Comparison of ENCODE assay signal across 15 cellular contexts in genomic region chr9:27151693-27152397, GRCh38. TPM values are rescaled to one million over a fixed set of nuclear protein-coding genes. Genes with fewer than 3 reads are reported as not detected.
DNase-seq lines count a peak whose midpoint lies in the region; ATAC-seq and TF ChIP-seq lines count a peak whose summit lies in the region.
"Had no signal": no experiment of that assay in that cellular context is flagged by ENCODE, and none has a peak within 500 bp of the region (broad histone marks: within the 10 kb centered on the region; RNA-seq: fewer than 3 reads in every experiment).

No MANE protein-coding gene starts in this region.

- H2AFZ ChIP-seq in hepatocyte: no peak overlapping the region
- H2AFZ ChIP-seq: GM23338 had no signal

- H3K27ac ChIP-seq in hepatocyte (peak overlapping the region; percentile 34), subcutaneous abdominal adipose tissue (ENCODE audit: low read depth, low read length) (peak overlapping the region; percentile 83)
- H3K27ac ChIP-seq: psoas muscle had no signal

- no peak overlapping the region for H3K4me2 ChIP-seq in hepatocyte
- H3K4me2 ChIP-seq: GM23338 had no signal

- no peaks in the 10 kb centered on the region for H3K9me3 ChIP-seq in hepatocyte (ENCODE audit: low read depth)
- H3K9me3 ChIP-seq in subcutaneous abdominal adipose tissue (ENCODE audit: control insufficient read depth in 5 of 5, low read length in 5 of 5): no peaks in the 10 kb centered on the region
- H3K9me3 ChIP-seq: heart left ventricle, psoas muscle had no signal

- in situ Hi-C loops in astrocyte of the spinal cord (cut with HindIII; ENCODE audit: low sequenced_read_pairs): no loop called here

- H4K20me1 ChIP-seq in hepatocyte (ENCODE audit: insufficient read depth, poor library complexity, severe bottlenecking): no peaks in the 10 kb centered on the region

- WGBS in hepatocyte (ENCODE audit: low lambda C conversion rate, missing lambda C conversion rate): 63% methylated on average over 8 of the region's 8 CpGs

- no peak for ATAC-seq in GM18858 (IDR thresholded peaks at IDR 0.05; ENCODE audit: unreplicated experiment)
- ATAC-seq: GM23338, psoas muscle had no signal

- H3K4me3 ChIP-seq in astrocyte of the spinal cord (ENCODE audit: low read depth, low read length) (no peak overlapping the region), hepatocyte (no peak overlapping the region), subcutaneous abdominal adipose tissue (ENCODE audit: low read depth in 1 of 5, low read length in 5 of 5) (no peak overlapping the region)
- H3K4me3 ChIP-seq: GM23338, heart left ventricle, psoas muscle had no signal

- peak; percentile 49 for DNase-seq in HS-5 (ENCODE audit: low read depth)
- peak; percentile 47 for DNase-seq in astrocyte of the spinal cord (ENCODE audit: low read depth, low spot score)
- no peak for DNase-seq in hepatocyte (ENCODE audit: low spot score)
- no peak for DNase-seq in middle frontal gyrus (ENCODE audit: extremely low spot score, low spot score)
- DNase-seq in activated T-cell treated with anti-CD3 and anti-CD28 coated beads for 4 hours: no peak
- DNase-seq: activated CD4-positive, alpha-beta T cell treated with anti-CD3 and anti-CD28 coated beads, Interleukin-2, amount 10 ng/mL, durations not matched to agents 7 days and 5 days; activated effector memory CD4-positive, alpha-beta T cell treated with anti-CD3 and anti-CD28 coated beads, Interleukin-2, amount 50 U/mL, for 16 hours; Calu3; heart left ventricle; NCI-H1694 treated with DMSO at 0.1 percent for 48 hours; psoas muscle had no signal

- no peaks in the 10 kb centered on the region for H3K79me2 ChIP-seq in hepatocyte

- H3K4me1 ChIP-seq in hepatocyte (ENCODE audit: insufficient read depth) (peaks cover 5% of the 10 kb centered on the region), subcutaneous abdominal adipose tissue (ENCODE audit: control insufficient read depth in 5 of 5, insufficient read depth in 5 of 5, low read length in 5 of 5) (peaks cover 4 to 25% (median 23%) of the 10 kb centered on the region in 5 donors)
- H3K4me1 ChIP-seq: psoas muscle had no signal

- TF ChIP-seq CTCF in astrocyte of the spinal cord (IDR thresholded peaks at IDR 0.05; ENCODE audit: low read depth, low read length) (no peak), hepatocyte (IDR thresholded peaks at IDR 0.05; ENCODE audit: poor library complexity) (no peak)

- H3K27me3 ChIP-seq in hepatocyte (no peaks in the 10 kb centered on the region), subcutaneous abdominal adipose tissue (ENCODE audit: control insufficient read depth in 5 of 5, insufficient read depth in 4 of 5, low read length in 5 of 5) (no peaks in the 10 kb centered on the region)
- H3K27me3 ChIP-seq: heart left ventricle had no signal

- H3K9ac ChIP-seq in subcutaneous abdominal adipose tissue (ENCODE audit: low read length in 5 of 5): no peak overlapping the region

- H3K9me2 ChIP-seq in hepatocyte (replicated peaks; ENCODE audit: insufficient read depth): no peaks in the 10 kb centered on the region

- H3K36me3 ChIP-seq in hepatocyte (replicated peaks; ENCODE audit: insufficient read depth, low read depth) (no peaks in the 10 kb centered on the region), subcutaneous abdominal adipose tissue (ENCODE audit: control insufficient read depth in 5 of 5, insufficient read depth in 5 of 5, low read length in 5 of 5) (no peaks in the 10 kb centered on the region)
- H3K36me3 ChIP-seq: heart left ventricle had no signal

RNA-seq across cellular contexts. Expression of gene TEK, which starts 42.8 kb away (rescaled TPM):
- 3.9 and 5.6 TPM in 2 replicates for total RNA-seq in hepatocyte
- polyA plus RNA-seq in hepatocyte: 2.0 TPM in 2 replicates
- total RNA-seq: activated CD4-positive, alpha-beta T cell treated with anti-CD3 and anti-CD28 coated beads, Interleukin-2, amount 10 ng/mL, durations not matched to agents 7 days and 5 days; Calu3; T-helper 1 cell treated with Interleukin-12 subunit alpha and Interleukin-12 subunit beta and Interleukin-4 antibody, amounts not matched to agents 30 ng/mL and 1 ng/mL, for 36 hours had no signal

Comparison
In these comparisons a context has a peak if more than half of its experiments do, and no peak if none do; other contexts are left out.
1. DNase-seq: peak in HS-5 (single experiment) and astrocyte of the spinal cord (single experiment); none in hepatocyte (single experiment), middle frontal gyrus (single experiment) and activated T-cell treated with anti-CD3 and anti-CD28 coated beads for 4 hours (single experiment).